23 cellular contexts compared by ENCODE assay signal in genomic region chr13:110130431-110130830, GRCh38.
"Had no signal": no experiment of that assay in that cellular context is flagged by ENCODE, and none has a peak within 500 bp of the region (broad histone marks: within the 10 kb centered on the region; RNA-seq: fewer than 3 reads in every experiment).

No MANE protein-coding gene starts in this region.

- H3K9me3 ChIP-seq: body of pancreas, heart right ventricle, left ventricle myocardium inferior, spleen, testis, upper lobe of left lung had no signal

- H3K4me3 ChIP-seq: body of pancreas, heart right ventricle, left ventricle myocardium inferior, spleen, testis had no signal

- H3K4me1 ChIP-seq: body of pancreas had no signal

- DNase-seq: activated CD4-positive, alpha-beta memory T cell treated with anti-CD3 and anti-CD28 coated beads for 36 hours; activated CD4-positive, alpha-beta T cell treated with anti-CD3 and anti-CD28 coated beads for 4 hours; activated naive CD4-positive, alpha-beta T cell; activated naive CD8-positive, alpha-beta T cell treated with anti-CD3 and anti-CD28 coated beads, Interleukin-2, amount 10 ng/mL, durations not matched to agents 7 days and 5 days; amygdala; body of pancreas; central memory CD4-positive, alpha-beta T cell; heart right ventricle; immature natural killer cell; kidney glomerular epithelial cell; left ventricle myocardium inferior; mammary epithelial cell; midbrain; spleen; stimulated activated CD4-positive, alpha-beta T cell treated with anti-CD3 and anti-CD28 coated beads, Interleukin-4, amount 100 ng/mL, for 4 hours; T-cell; testis; upper lobe of left lung had no signal

- H3K36me3 ChIP-seq: heart right ventricle, left ventricle myocardium inferior, spleen, upper lobe of left lung had no signal

- H3K27me3 ChIP-seq: body of pancreas, heart right ventricle, testis, upper lobe of left lung had no signal

- ATAC-seq: activated T-helper 17 cell treated with anti-CD3 and anti-CD28 coated beads, Interleukin-2, amount 50 U/mL, for 72 hours; body of pancreas; esophagus mucosa; heart right ventricle; sciatic nerve; stimulated activated memory B cell treated with anti-CD40 and anti-IgM and Interleukin-4, amounts not matched to agents 10 μg/mL and 1 μg/mL and 100 μg/mL, for 72 hours; T-cell; WTC11 had no signal

- H3K27ac ChIP-seq: body of pancreas, left ventricle myocardium inferior, testis had no signal
